In genomic region chr5:15844871-15845270, GRCh38 we compare ENCODE assay signal across 27 cellular contexts.
"Had no signal": no experiment of that assay in that cellular context is flagged by ENCODE, and none has a peak within 500 bp of the region (broad histone marks: within the 10 kb centered on the region; RNA-seq: fewer than 3 reads in every experiment).

No MANE protein-coding gene starts in this region.

- ATAC-seq: effector memory CD8-positive, alpha-beta T cell; esophagus mucosa; gastrocnemius medialis; left cardiac atrium; left lung; lower lobe of right lung; naive thymus-derived CD4-positive, alpha-beta T cell had no signal

- H3K4me1 Mint-ChIP-seq: endodermal cell; memory B cell; naive thymus-derived CD4-positive, alpha-beta T cell had no signal

- H3K27me3 Mint-ChIP-seq: dendritic cell treated with granulocyte-macrophage colony-stimulating factor and Interleukin-4, amounts not matched to agents 40 ng/mL and 50 ng/mL, for 4 days; effector memory CD8-positive, alpha-beta T cell; memory B cell; naive thymus-derived CD4-positive, alpha-beta T cell had no signal

- H3K27ac Mint-ChIP-seq: dendritic cell treated with granulocyte-macrophage colony-stimulating factor and Interleukin-4, amounts not matched to agents 40 ng/mL and 50 ng/mL, for 4 days; effector memory CD8-positive, alpha-beta T cell; endodermal cell; memory B cell; naive thymus-derived CD4-positive, alpha-beta T cell had no signal

- DNase-seq: colonic mucosa; cortex of kidney; effector CD8-positive, alpha-beta T cell; effector memory CD8-positive, alpha-beta T cell; endodermal cell; erythroblast; esophagus squamous epithelium; foreskin fibroblast; foreskin melanocyte; gastrocnemius medialis; glutamatergic neuron; head of caudate nucleus; heart right ventricle; hippocampal formation; left cardiac atrium; left lung; lower lobe of right lung; mesendoderm; midbrain; naive thymus-derived CD4-positive, alpha-beta T cell had no signal

- FAIRE-seq: endometrium, islet of Langerhans, keratinocyte had no signal

- H3K27ac ChIP-seq: colonic mucosa, epithelial cell of prostate, esophagus squamous epithelium, gastrocnemius medialis, heart right ventricle, left lung, lower lobe of right lung had no signal

- H3K4me3 Mint-ChIP-seq: dendritic cell treated with granulocyte-macrophage colony-stimulating factor and Interleukin-4, amounts not matched to agents 40 ng/mL and 50 ng/mL, for 4 days; effector memory CD8-positive, alpha-beta T cell; endodermal cell; memory B cell; naive thymus-derived CD4-positive, alpha-beta T cell had no signal

- H3K36me3 Mint-ChIP-seq: memory B cell; naive thymus-derived CD4-positive, alpha-beta T cell had no signal
